1 cellular context compared by ENCODE assay signal in the genomic region with DNA sequence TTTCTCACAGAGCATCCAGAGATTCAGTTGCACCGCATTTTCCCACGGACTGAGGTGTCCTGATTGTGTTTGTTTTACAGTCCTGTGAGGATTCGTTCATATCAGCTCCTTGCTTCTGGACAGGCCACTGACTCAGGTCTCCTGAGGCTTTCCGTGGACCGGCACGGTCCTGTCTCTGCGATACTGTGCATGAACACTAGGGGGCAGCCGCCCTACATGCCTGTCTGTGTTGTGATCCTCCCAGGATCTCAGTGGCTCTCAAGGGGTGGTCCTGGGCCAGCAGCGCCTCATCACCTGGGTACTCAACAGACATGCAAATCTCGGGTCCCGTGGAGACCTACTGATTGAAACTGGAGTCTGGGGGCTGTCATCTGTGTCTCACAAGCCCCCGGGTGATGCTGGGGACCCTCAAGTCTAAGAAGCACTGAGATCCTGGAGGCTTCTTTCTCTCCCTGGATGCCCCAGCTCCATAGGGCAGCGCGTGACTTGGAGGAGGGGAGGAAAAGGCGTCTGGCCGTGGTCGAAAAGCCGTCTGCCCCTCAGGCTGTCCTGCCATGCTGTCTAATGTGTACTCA.
TF ChIP-seq lines count a peak whose summit lies in the region.

No MANE protein-coding gene starts in this region.

TF ChIP-seq in K562, 482 proteins besides CTCF, POLR2A, EP300 and RAD21 (continued from another document):
- TF ChIP-seq, protein P1, sequence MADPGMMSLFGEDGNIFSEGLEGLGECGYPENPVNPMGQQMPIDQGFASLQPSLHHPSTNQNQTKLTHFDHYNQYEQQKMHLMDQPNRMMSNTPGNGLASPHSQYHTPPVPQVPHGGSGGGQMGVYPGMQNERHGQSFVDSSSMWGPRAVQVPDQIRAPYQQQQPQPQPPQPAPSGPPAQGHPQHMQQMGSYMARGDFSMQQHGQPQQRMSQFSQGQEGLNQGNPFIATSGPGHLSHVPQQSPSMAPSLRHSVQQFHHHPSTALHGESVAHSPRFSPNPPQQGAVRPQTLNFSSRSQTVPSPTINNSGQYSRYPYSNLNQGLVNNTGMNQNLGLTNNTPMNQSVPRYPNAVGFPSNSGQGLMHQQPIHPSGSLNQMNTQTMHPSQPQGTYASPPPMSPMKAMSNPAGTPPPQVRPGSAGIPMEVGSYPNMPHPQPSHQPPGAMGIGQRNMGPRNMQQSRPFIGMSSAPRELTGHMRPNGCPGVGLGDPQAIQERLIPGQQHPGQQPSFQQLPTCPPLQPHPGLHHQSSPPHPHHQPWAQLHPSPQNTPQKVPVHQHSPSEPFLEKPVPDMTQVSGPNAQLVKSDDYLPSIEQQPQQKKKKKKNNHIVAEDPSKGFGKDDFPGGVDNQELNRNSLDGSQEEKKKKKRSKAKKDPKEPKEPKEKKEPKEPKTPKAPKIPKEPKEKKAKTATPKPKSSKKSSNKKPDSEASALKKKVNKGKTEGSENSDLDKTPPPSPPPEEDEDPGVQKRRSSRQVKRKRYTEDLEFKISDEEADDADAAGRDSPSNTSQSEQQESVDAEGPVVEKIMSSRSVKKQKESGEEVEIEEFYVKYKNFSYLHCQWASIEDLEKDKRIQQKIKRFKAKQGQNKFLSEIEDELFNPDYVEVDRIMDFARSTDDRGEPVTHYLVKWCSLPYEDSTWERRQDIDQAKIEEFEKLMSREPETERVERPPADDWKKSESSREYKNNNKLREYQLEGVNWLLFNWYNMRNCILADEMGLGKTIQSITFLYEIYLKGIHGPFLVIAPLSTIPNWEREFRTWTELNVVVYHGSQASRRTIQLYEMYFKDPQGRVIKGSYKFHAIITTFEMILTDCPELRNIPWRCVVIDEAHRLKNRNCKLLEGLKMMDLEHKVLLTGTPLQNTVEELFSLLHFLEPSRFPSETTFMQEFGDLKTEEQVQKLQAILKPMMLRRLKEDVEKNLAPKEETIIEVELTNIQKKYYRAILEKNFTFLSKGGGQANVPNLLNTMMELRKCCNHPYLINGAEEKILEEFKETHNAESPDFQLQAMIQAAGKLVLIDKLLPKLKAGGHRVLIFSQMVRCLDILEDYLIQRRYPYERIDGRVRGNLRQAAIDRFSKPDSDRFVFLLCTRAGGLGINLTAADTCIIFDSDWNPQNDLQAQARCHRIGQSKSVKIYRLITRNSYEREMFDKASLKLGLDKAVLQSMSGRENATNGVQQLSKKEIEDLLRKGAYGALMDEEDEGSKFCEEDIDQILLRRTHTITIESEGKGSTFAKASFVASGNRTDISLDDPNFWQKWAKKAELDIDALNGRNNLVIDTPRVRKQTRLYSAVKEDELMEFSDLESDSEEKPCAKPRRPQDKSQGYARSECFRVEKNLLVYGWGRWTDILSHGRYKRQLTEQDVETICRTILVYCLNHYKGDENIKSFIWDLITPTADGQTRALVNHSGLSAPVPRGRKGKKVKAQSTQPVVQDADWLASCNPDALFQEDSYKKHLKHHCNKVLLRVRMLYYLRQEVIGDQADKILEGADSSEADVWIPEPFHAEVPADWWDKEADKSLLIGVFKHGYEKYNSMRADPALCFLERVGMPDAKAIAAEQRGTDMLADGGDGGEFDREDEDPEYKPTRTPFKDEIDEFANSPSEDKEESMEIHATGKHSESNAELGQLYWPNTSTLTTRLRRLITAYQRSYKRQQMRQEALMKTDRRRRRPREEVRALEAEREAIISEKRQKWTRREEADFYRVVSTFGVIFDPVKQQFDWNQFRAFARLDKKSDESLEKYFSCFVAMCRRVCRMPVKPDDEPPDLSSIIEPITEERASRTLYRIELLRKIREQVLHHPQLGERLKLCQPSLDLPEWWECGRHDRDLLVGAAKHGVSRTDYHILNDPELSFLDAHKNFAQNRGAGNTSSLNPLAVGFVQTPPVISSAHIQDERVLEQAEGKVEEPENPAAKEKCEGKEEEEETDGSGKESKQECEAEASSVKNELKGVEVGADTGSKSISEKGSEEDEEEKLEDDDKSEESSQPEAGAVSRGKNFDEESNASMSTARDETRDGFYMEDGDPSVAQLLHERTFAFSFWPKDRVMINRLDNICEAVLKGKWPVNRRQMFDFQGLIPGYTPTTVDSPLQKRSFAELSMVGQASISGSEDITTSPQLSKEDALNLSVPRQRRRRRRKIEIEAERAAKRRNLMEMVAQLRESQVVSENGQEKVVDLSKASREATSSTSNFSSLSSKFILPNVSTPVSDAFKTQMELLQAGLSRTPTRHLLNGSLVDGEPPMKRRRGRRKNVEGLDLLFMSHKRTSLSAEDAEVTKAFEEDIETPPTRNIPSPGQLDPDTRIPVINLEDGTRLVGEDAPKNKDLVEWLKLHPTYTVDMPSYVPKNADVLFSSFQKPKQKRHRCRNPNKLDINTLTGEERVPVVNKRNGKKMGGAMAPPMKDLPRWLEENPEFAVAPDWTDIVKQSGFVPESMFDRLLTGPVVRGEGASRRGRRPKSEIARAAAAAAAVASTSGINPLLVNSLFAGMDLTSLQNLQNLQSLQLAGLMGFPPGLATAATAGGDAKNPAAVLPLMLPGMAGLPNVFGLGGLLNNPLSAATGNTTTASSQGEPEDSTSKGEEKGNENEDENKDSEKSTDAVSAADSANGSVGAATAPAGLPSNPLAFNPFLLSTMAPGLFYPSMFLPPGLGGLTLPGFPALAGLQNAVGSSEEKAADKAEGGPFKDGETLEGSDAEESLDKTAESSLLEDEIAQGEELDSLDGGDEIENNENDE (IDR thresholded peaks at IDR 0.05; ENCODE audit: low read depth, low read length) = no peak
- TF ChIP-seq ARNT (IDR thresholded peaks at IDR 0.05) = 0 out of 4 replicates have a peak, but pooled peaks of 1 of the 2 experiments have one; percentile 32
- TF ChIP-seq CC2D1A (IDR thresholded peaks at IDR 0.05) = peak; percentile 81
- TF ChIP-seq ZKSCAN1 (IDR thresholded peaks at IDR 0.05; ENCODE audit: low read depth, low read length) = 0 out of 2 replicates have a peak, but pooled peaks have one; percentile 25
- peak; percentile 96 for TF ChIP-seq SMC3 (conservative IDR thresholded peaks at IDR 0.05; ENCODE audit: insufficient read depth, low read depth, low read length)
